ENCODE assay signal across 29 cellular contexts in the genomic region with DNA sequence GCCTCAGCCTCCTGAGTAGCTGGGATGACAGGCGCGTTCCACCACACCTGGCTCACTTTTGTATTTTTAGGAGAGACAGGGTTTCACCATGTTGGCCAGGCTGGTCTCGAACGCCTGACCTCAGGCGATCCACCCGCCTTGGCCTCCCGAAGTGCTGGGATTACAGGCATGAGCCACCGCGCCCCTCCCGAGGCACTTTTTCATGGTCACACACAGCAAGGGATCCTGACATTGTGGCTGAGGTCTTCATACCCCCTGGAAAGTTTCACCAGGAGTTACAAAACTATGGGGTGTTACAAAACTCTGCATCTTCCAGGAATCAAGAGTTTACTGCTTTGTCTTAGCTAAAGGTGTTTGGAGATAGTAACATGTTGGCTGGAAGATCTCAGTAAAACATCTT.
"Had no signal": no experiment of that assay in that cellular context is flagged by ENCODE, and none has a peak within 500 bp of the region (broad histone marks: within the 10 kb centered on the region; RNA-seq: fewer than 3 reads in every experiment).

No MANE protein-coding gene starts in this region.

- H3K27ac ChIP-seq: neutrophil, ovary, parathyroid adenoma, psoas muscle, right lobe of liver, sigmoid colon, stomach, thoracic aorta, thyroid gland, tibial nerve, upper lobe of right lung, uterus had no signal

- H3K9me3 ChIP-seq: neutrophil, ovary, psoas muscle, right lobe of liver, sigmoid colon, stomach, thoracic aorta, thyroid gland, tibial nerve, upper lobe of right lung, uterus had no signal

- H3K4me1 Mint-ChIP-seq: stimulated activated effector memory CD8-positive, alpha-beta T cell treated with anti-CD3 and anti-CD28 coated beads, Interleukin-12 subunit alpha, Interleukin-12 subunit beta, amount 100 ng/mL, for 72 hours had no signal

- H3K9ac ChIP-seq: parathyroid adenoma had no signal

- ATAC-seq: naive thymus-derived CD8-positive, alpha-beta T cell; natural killer cell treated with Interleukin-12 subunit alpha and Interleukin-12 subunit beta and Interleukin-15 and Interleukin-18, amount 100 ng/mL, for 72 hours; psoas muscle; right cardiac atrium; right lobe of liver; stimulated activated effector memory CD8-positive, alpha-beta T cell treated with anti-CD3 and anti-CD28 coated beads, Interleukin-12 subunit alpha, Interleukin-12 subunit beta, amount 100 ng/mL, for 72 hours; stimulated activated naive B cell treated with anti-CD40 and anti-IgM and Interleukin-4, amounts not matched to agents 10 μg/mL and 1 μg/mL and 100 μg/mL, for 72 hours; upper lobe of right lung had no signal

- H3K4me3 Mint-ChIP-seq: naive thymus-derived CD8-positive, alpha-beta T cell; natural killer cell treated with Interleukin-12 subunit alpha and Interleukin-12 subunit beta and Interleukin-15 and Interleukin-18, amount 100 ng/mL, for 72 hours; nephron progenitor cell; stimulated activated effector memory CD8-positive, alpha-beta T cell treated with anti-CD3 and anti-CD28 coated beads, Interleukin-12 subunit alpha, Interleukin-12 subunit beta, amount 100 ng/mL, for 72 hours; stimulated activated naive B cell treated with anti-CD40 and anti-IgM and Interleukin-4, amounts not matched to agents 10 μg/mL and 1 μg/mL and 100 μg/mL, for 72 hours; stimulated activated naive CD8-positive, alpha-beta T cell treated with anti-CD3 and anti-CD28 coated beads, Interleukin-15, Interleukin-2, amounts not matched to agents 100 ng/mL and 50 ng/mL, for 24 hours had no signal

- H3K27me3 ChIP-seq: ovary, sigmoid colon, thyroid gland, tibial nerve, upper lobe of right lung, uterus had no signal

- H3K4me1 ChIP-seq: parathyroid adenoma, psoas muscle, right lobe of liver, upper lobe of right lung, uterus had no signal

- H3K4me3 ChIP-seq: ovary, psoas muscle, right lobe of liver, sigmoid colon, stomach, thoracic aorta, thyroid gland, tibial nerve, upper lobe of right lung, uterus had no signal

- H3K36me3 ChIP-seq: neutrophil, ovary, right lobe of liver, sigmoid colon, stomach, thoracic aorta, thyroid gland, tibial nerve, upper lobe of right lung, uterus had no signal

- H3K9me3 Mint-ChIP-seq: natural killer cell treated with Interleukin-12 subunit alpha and Interleukin-12 subunit beta and Interleukin-15 and Interleukin-18, amount 100 ng/mL, for 72 hours; nephron progenitor cell; neural crest cell; stimulated activated effector memory CD8-positive, alpha-beta T cell treated with anti-CD3 and anti-CD28 coated beads, Interleukin-12 subunit alpha, Interleukin-12 subunit beta, amount 100 ng/mL, for 72 hours; stimulated activated naive B cell treated with anti-CD40 and anti-IgM and Interleukin-4, amounts not matched to agents 10 μg/mL and 1 μg/mL and 100 μg/mL, for 72 hours; stimulated activated naive CD8-positive, alpha-beta T cell treated with anti-CD3 and anti-CD28 coated beads, Interleukin-15, Interleukin-2, amounts not matched to agents 100 ng/mL and 50 ng/mL, for 24 hours had no signal

- DNase-seq: naive thymus-derived CD8-positive, alpha-beta T cell; nephron progenitor cell; nucleus accumbens; ovary; posterior cingulate gyrus; psoas muscle; right lobe of liver; sigmoid colon; small intestine; stimulated activated CD4-positive, alpha-beta T cell treated with anti-CD3 and anti-CD28 coated beads, Interleukin-15, amount 100 ng/mL, for 24 hours; stimulated activated CD4-positive, alpha-beta T cell treated with anti-CD3 and anti-CD28 coated beads, Interleukin-2, amount 100 ng/mL, for 24 hours; stimulated activated CD4-positive, alpha-beta T cell treated with anti-CD3 and anti-CD28 coated beads, Interleukin-2, amount 100 ng/mL, for 48 hours; stimulated activated CD4-positive, alpha-beta T cell treated with anti-CD3 and anti-CD28 coated beads, Interleukin-4, amount 100 ng/mL, for 24 hours; stimulated activated naive B cell treated with anti-CD40 and anti-IgM and Interleukin-4, amounts not matched to agents 10 μg/mL and 1 μg/mL and 100 μg/mL, for 72 hours; stimulated activated naive CD4-positive, alpha-beta T cell treated with Interleukin-2 at 50 U/mL for 16 hours; stomach; thyroid gland; upper lobe of right lung; uterus had no signal

- H2AFZ ChIP-seq: parathyroid adenoma had no signal

- H3K79me2 ChIP-seq: parathyroid adenoma had no signal

- H3K27ac Mint-ChIP-seq: naive thymus-derived CD8-positive, alpha-beta T cell; natural killer cell treated with Interleukin-12 subunit alpha and Interleukin-12 subunit beta and Interleukin-15 and Interleukin-18, amount 100 ng/mL, for 72 hours; nephron progenitor cell; progenitor cell of endocrine pancreas; stimulated activated effector memory CD8-positive, alpha-beta T cell treated with anti-CD3 and anti-CD28 coated beads, Interleukin-12 subunit alpha, Interleukin-12 subunit beta, amount 100 ng/mL, for 72 hours; stimulated activated naive B cell treated with anti-CD40 and anti-IgM and Interleukin-4, amounts not matched to agents 10 μg/mL and 1 μg/mL and 100 μg/mL, for 72 hours; stimulated activated naive CD8-positive, alpha-beta T cell treated with anti-CD3 and anti-CD28 coated beads, Interleukin-15, Interleukin-2, amounts not matched to agents 100 ng/mL and 50 ng/mL, for 24 hours had no signal

- H3K36me3 Mint-ChIP-seq: naive thymus-derived CD8-positive, alpha-beta T cell; natural killer cell treated with Interleukin-12 subunit alpha and Interleukin-12 subunit beta and Interleukin-15 and Interleukin-18, amount 100 ng/mL, for 72 hours; stimulated activated effector memory CD8-positive, alpha-beta T cell treated with anti-CD3 and anti-CD28 coated beads, Interleukin-12 subunit alpha, Interleukin-12 subunit beta, amount 100 ng/mL, for 72 hours; stimulated activated naive B cell treated with anti-CD40 and anti-IgM and Interleukin-4, amounts not matched to agents 10 μg/mL and 1 μg/mL and 100 μg/mL, for 72 hours had no signal
